ENCODE assay signal across 19 cellular contexts in genomic region chr5:2383678-2384025, GRCh38.
"Had no signal": no experiment of that assay in that cellular context is flagged by ENCODE, and none has a peak within 500 bp of the region (broad histone marks: within the 10 kb centered on the region; RNA-seq: fewer than 3 reads in every experiment).

No MANE protein-coding gene starts in this region.

- H3K27me3 ChIP-seq: body of pancreas, neural progenitor cell, ovary, upper lobe of left lung had no signal

- H3K9ac ChIP-seq: neural progenitor cell had no signal

- DNase-seq: activated B cell treated with CpG ODN at 0.5 μM for 24 hours; activated CD4-positive, alpha-beta T cell treated with anti-CD3 and anti-CD28 coated beads for 48 hours; activated CD8-positive, alpha-beta T cell treated with anti-CD3 and anti-CD28 coated beads for 36 hours; activated naive CD4-positive, alpha-beta T cell treated with Interleukin-2 at 50 U/mL for 16 hours; activated T-cell treated with anti-CD3 and anti-CD28 coated beads, Interleukin-2, amount 50 U/mL, for 1 hour; body of pancreas; caudate nucleus; immature natural killer cell; mesenchymal stem cell; naive thymus-derived CD4-positive, alpha-beta T cell; ovary; sigmoid colon; stimulated activated CD4-positive, alpha-beta T cell treated with anti-CD3 and anti-CD28 coated beads, Interleukin-4, amount 100 ng/mL, for 4 hours; T-helper 9 cell; upper lobe of left lung had no signal

- H3K4me1 ChIP-seq: body of pancreas, upper lobe of left lung had no signal

- H3K4me3 ChIP-seq: body of pancreas, neural progenitor cell, ovary, sigmoid colon, thoracic aorta, upper lobe of left lung had no signal

- H3K27ac ChIP-seq: body of pancreas, neural progenitor cell, ovary, sigmoid colon, thoracic aorta, upper lobe of left lung had no signal

- H3K36me3 ChIP-seq: neural progenitor cell, ovary, sigmoid colon, thoracic aorta, upper lobe of left lung had no signal

- H3K9me3 ChIP-seq: body of pancreas, ovary, sigmoid colon, thoracic aorta, upper lobe of left lung had no signal

- H2AFZ ChIP-seq: neural progenitor cell had no signal

- ATAC-seq: activated CD8-positive, alpha-beta T cell treated with anti-CD3 and anti-CD28 coated beads for 36 hours; activated T-helper 17 cell treated with anti-CD3 and anti-CD28 coated beads, Interleukin-2, amount 50 U/mL, for 72 hours; body of pancreas; naive thymus-derived CD4-positive, alpha-beta T cell; stimulated activated memory B cell treated with anti-CD40 and anti-IgM and Interleukin-4, amounts not matched to agents 10 μg/mL and 1 μg/mL and 100 μg/mL, for 72 hours had no signal

- H3K4me2 ChIP-seq: neural progenitor cell had no signal
